In the genomic region with DNA sequence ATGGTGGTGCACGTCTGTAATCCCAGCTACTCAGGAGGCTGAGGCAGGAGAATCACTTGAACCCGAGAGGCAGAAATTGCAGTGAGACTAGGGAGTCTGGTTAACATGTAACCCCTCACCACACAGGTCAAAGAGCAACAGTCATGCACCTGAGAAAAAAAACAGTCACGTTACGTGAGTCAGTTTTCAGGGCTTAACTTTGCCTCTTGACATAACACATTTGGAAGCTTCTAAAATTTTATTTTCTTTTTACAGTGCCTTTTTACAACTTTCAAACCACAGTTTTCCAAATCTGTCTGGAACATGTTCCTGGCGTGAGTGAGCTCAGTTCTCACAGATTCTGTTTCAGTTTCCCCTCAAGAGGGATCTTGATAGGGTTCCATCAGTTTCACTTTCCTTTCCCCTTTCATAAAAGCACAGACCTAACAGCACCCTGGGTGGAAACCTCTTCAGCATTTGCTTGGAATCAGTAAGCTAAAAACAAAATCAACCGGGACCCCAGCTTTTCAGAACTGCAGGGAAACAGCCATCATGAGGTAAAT, we compare ENCODE assay signal across 8 cellular contexts. TPM values are rescaled to one million over a fixed set of nuclear protein-coding genes. Genes with fewer than 3 reads are reported as not detected.
DNase-seq lines count a peak whose midpoint lies in the region; ATAC-seq and TF ChIP-seq lines count a peak whose summit lies in the region.

No MANE protein-coding gene starts in this region.

- H3K27ac Mint-ChIP-seq in T-helper 2 cell treated with Interferon-gamma antibody and Interleukin-4, amounts not matched to agents 5 μg/mL and 100 μg/mL, for 36 hours: peak overlapping the region; percentile 81
- H3K27ac Mint-ChIP-seq in natural killer cell: peak overlapping the region; percentile 92 to 96

- H3K27me3 Mint-ChIP-seq in T-helper 2 cell treated with Interferon-gamma antibody and Interleukin-4, amounts not matched to agents 5 μg/mL and 100 μg/mL, for 36 hours (ENCODE audit: low read depth): peaks cover 58% of the 10 kb centered on the region
- peaks cover 0 to 10% of the 10 kb centered on the region in 2 donors for H3K27me3 Mint-ChIP-seq in natural killer cell (ENCODE audit: low read depth in 2 of 2)

- no peak for TF ChIP-seq CTCF in AG09309 (IDR thresholded peaks at IDR 0.05; ENCODE audit: control insufficient read depth, insufficient read depth, low read depth, low read length, missing control alignments)
- no peak for TF ChIP-seq CTCF in epithelial cell of esophagus (IDR thresholded peaks at IDR 0.05; ENCODE audit: insufficient read depth, low read depth, low read length, missing control alignments)
- no peak for TF ChIP-seq CTCF in natural killer cell (IDR thresholded peaks at IDR 0.05)
- no peak for TF ChIP-seq CTCF in WERI-Rb-1 (IDR thresholded peaks at IDR 0.05; ENCODE audit: low read depth, low read length)

- no peaks in the 10 kb centered on the region for H3K27me3 ChIP-seq in WERI-Rb-1 (ENCODE audit: insufficient read depth, low read depth, severe bottlenecking)

- no peak overlapping the region for H3K27ac ChIP-seq in WERI-Rb-1

- H3K9me3 Mint-ChIP-seq in T-helper 2 cell treated with Interferon-gamma antibody and Interleukin-4, amounts not matched to agents 5 μg/mL and 100 μg/mL, for 36 hours: no peaks in the 10 kb centered on the region
- no peaks in the 10 kb centered on the region for H3K9me3 Mint-ChIP-seq in natural killer cell

- H3K4me3 ChIP-seq in AG09309 (ENCODE audit: control insufficient read depth, low read depth, low read length) (peak overlapping the region; percentile 31), epithelial cell of esophagus (ENCODE audit: low read length) (no peak overlapping the region), WERI-Rb-1 (ENCODE audit: low read depth, low read length) (no peak overlapping the region)

- peak overlapping the region; percentile 85 for H3K4me3 Mint-ChIP-seq in T-helper 2 cell treated with Interferon-gamma antibody and Interleukin-4, amounts not matched to agents 5 μg/mL and 100 μg/mL, for 36 hours
- H3K4me3 Mint-ChIP-seq in natural killer cell: peak overlapping the region; percentile 90

- ATAC-seq in GM18907 (IDR thresholded peaks at IDR 0.05; ENCODE audit: unreplicated experiment) (peak; percentile 44), HG03196 (IDR thresholded peaks at IDR 0.05; ENCODE audit: unreplicated experiment) (peak; percentile 39), natural killer cell (peak; percentile 41 to 62 (median 58))

- H3K9me3 ChIP-seq in WERI-Rb-1 (ENCODE audit: severe bottlenecking): no peaks in the 10 kb centered on the region

- H3K4me1 Mint-ChIP-seq in T-helper 2 cell treated with Interferon-gamma antibody and Interleukin-4, amounts not matched to agents 5 μg/mL and 100 μg/mL, for 36 hours (ENCODE audit: low read depth): peaks cover 57% of the 10 kb centered on the region
- H3K4me1 Mint-ChIP-seq in natural killer cell: peaks cover 63 to 68% of the 10 kb centered on the region in 2 donors

- H3K36me3 Mint-ChIP-seq in T-helper 2 cell treated with Interferon-gamma antibody and Interleukin-4, amounts not matched to agents 5 μg/mL and 100 μg/mL, for 36 hours (ENCODE audit: low read depth): peaks cover 4% of the 10 kb centered on the region
- H3K36me3 Mint-ChIP-seq in natural killer cell: peaks cover 5% of the 10 kb centered on the region

- DNase-seq in AG09309 (ENCODE audit: low read depth) (no peak), epithelial cell of esophagus (ENCODE audit: low read depth) (peak; percentile 28), natural killer cell (no peak), GM19238 (ENCODE audit: insufficient read length, low spot score) (no peak), WERI-Rb-1 (no peak)
- DNase-seq in T-helper 2 cell treated with Interferon-gamma antibody and Interleukin-4, amounts not matched to agents 5 μg/mL and 100 μg/mL, for 36 hours (ENCODE audit: low spot score): peak; percentile 35

- no peaks in the 10 kb centered on the region for H3K36me3 ChIP-seq in WERI-Rb-1

- intact Hi-C loops in natural killer cell (cut with micrococcal nuclease): loop anchor here (1.0 kb wide), 1 partner anchor 82 kb away; the partner anchor contains the start of gene IFIT5

RNA-seq across cellular contexts. Expression of gene IFIT3, which starts 4.4 kb away (rescaled TPM):
- 10 to 100 TPM; 12.0 to 31.7 (median 12.2) TPM for total RNA-seq in natural killer cell

RNA-seq across cellular contexts. Expression of gene IFIT2, which starts 30.3 kb away (rescaled TPM):
- 100 to 1,000 TPM in 1 of 3 donors, 10 to 100 TPM in 2; 21.8 to 103 (median 34.9) TPM for total RNA-seq in natural killer cell

RNA-seq across cellular contexts. Expression of gene IFIT1B, which starts 45.7 kb away (rescaled TPM):
- not detected for total RNA-seq in natural killer cell

Comparison
In these comparisons a context has a peak if more than half of its experiments do, and no peak if none do; other contexts are left out.
1. DNase-seq: peak in T-helper 2 cell treated with Interferon-gamma antibody and Interleukin-4, amounts not matched to agents 5 μg/mL and 100 μg/mL, for 36 hours (single experiment) and epithelial cell of esophagus (single experiment); none in AG09309 (single experiment), natural killer cell (single experiment), GM19238 (single experiment) and WERI-Rb-1 (single experiment).
2. Peak in every context shown above with its lines, with median percentiles within 50 percentile points of each other: ATAC-seq.